ENCODE assay signal across 10 cellular contexts in genomic region chr4:26342328-26343040, GRCh38. TPM values are rescaled to one million over a fixed set of nuclear protein-coding genes. Genes with fewer than 3 reads are reported as not detected.
A peak's percentile ranks its signal among the peaks of the same experiment; 100 is the strongest.
DNase-seq lines count a peak whose midpoint lies in the region; FAIRE-seq and TF ChIP-seq lines count a peak whose summit lies in the region.
"Had no signal": no experiment of that assay in that cellular context is flagged by ENCODE, and none has a peak within 500 bp of the region (broad histone marks: within the 10 kb centered on the region; RNA-seq: fewer than 3 reads in every experiment).

No MANE protein-coding gene starts in this region.

- CTCF ChIA-PET in activated CD4-positive, alpha-beta memory T cell treated with anti-CD3 and anti-CD28 coated beads for 36 hours (lab: Charles Lee), result interaction anchor here (4.0 kb wide), 1 partner anchor 12 kb away, joined by 34 read pairs; no protein-coding TSS in a partner anchor

- H3K27ac ChIP-seq in endodermal cell (ENCODE audit: low read depth, low read length), result no peak overlapping the region
- H3K27ac ChIP-seq: right atrium auricular region had no signal

- POLR2A ChIA-PET in activated CD4-positive, alpha-beta memory T cell treated with anti-CD3 and anti-CD28 coated beads for 36 hours (lab: Charles Lee), result no interaction called here

- no peak for TF ChIP-seq CTCF in NB4 (IDR thresholded peaks at IDR 0.05; ENCODE audit: low read depth, low read length)
- no peak for TF ChIP-seq CTCF in osteocyte (IDR thresholded peaks at IDR 0.05)
- TF ChIP-seq CTCF in endodermal cell (conservative IDR thresholded peaks at IDR 0.05), result no peak

- no peaks in the 10 kb centered on the region for H3K9me3 ChIP-seq in endodermal cell (ENCODE audit: control insufficient read depth, low read length)
- H3K9me3 ChIP-seq: right atrium auricular region had no signal

- H3K27me3 Mint-ChIP-seq in osteocyte (ENCODE audit: unreplicated experiment) (no peaks in the 10 kb centered on the region), endodermal cell (ENCODE audit: insufficient read depth) (no peaks in the 10 kb centered on the region)
- H3K27me3 Mint-ChIP-seq in activated CD4-positive, alpha-beta memory T cell treated with anti-CD3 and anti-CD28 coated beads for 36 hours, result no peaks in the 10 kb centered on the region

- TF ChIP-seq POLR2A in NB4 (IDR thresholded peaks at IDR 0.05; ENCODE audit: extremely low read depth, insufficient read length), result no peak

- H3K27me3 ChIP-seq in endodermal cell (ENCODE audit: control insufficient read depth, insufficient read depth, low read length, poor library complexity, severe bottlenecking), result no peaks in the 10 kb centered on the region
- H3K27me3 ChIP-seq: right atrium auricular region had no signal

- H3K4me1 ChIP-seq in endodermal cell (ENCODE audit: control insufficient read depth, insufficient read depth, low read length), result no peaks in the 10 kb centered on the region

- H3K9ac ChIP-seq in endodermal cell (ENCODE audit: extremely low read depth, low read length, poor library complexity, severe bottlenecking), result no peak overlapping the region

- intact Hi-C loops in activated CD4-positive, alpha-beta memory T cell treated with anti-CD3 and anti-CD28 coated beads for 36 hours (cut with micrococcal nuclease), result no loop called here

- H3K27ac Mint-ChIP-seq in osteocyte (ENCODE audit: unreplicated experiment), result peak overlapping the region; percentile 33
- H3K27ac Mint-ChIP-seq in activated CD4-positive, alpha-beta memory T cell treated with anti-CD3 and anti-CD28 coated beads for 36 hours, result no peak overlapping the region
- no peak overlapping the region for H3K27ac Mint-ChIP-seq in endodermal cell

- 99 to 100% methylated on average over 1 to 3 of the region's 3 CpGs for WGBS in endodermal cell (ENCODE audit: insufficient coverage in 1 of 2, insufficient read length in 1 of 2), 2 experiments

- peaks cover 54% of the 10 kb centered on the region for H3K4me1 Mint-ChIP-seq in osteocyte (ENCODE audit: unreplicated experiment)
- H3K4me1 Mint-ChIP-seq in activated CD4-positive, alpha-beta memory T cell treated with anti-CD3 and anti-CD28 coated beads for 36 hours (ENCODE audit: low read depth), result peaks cover 59% of the 10 kb centered on the region
- H3K4me1 Mint-ChIP-seq in endodermal cell, result peaks cover 36% of the 10 kb centered on the region

- no peaks in the 10 kb centered on the region for H3K9me3 Mint-ChIP-seq in osteocyte (ENCODE audit: unreplicated experiment)
- no peaks in the 10 kb centered on the region for H3K9me3 Mint-ChIP-seq in activated CD4-positive, alpha-beta memory T cell treated with anti-CD3 and anti-CD28 coated beads for 36 hours
- no peaks in the 10 kb centered on the region for H3K9me3 Mint-ChIP-seq in endodermal cell

- H3K4me3 Mint-ChIP-seq in osteocyte (ENCODE audit: unreplicated experiment) (no peak overlapping the region), endodermal cell (no peak overlapping the region)
- H3K4me3 Mint-ChIP-seq in activated CD4-positive, alpha-beta memory T cell treated with anti-CD3 and anti-CD28 coated beads for 36 hours, result no peak overlapping the region

- H3K36me3 ChIP-seq in endodermal cell (ENCODE audit: control insufficient read depth, insufficient read depth, low read length), result no peaks in the 10 kb centered on the region
- H3K36me3 ChIP-seq: right atrium auricular region had no signal

- H3K36me3 Mint-ChIP-seq in osteocyte (ENCODE audit: unreplicated experiment) (no peaks in the 10 kb centered on the region), endodermal cell (ENCODE audit: low read depth) (peaks cover 5% of the 10 kb centered on the region)
- peaks cover 13% of the 10 kb centered on the region for H3K36me3 Mint-ChIP-seq in activated CD4-positive, alpha-beta memory T cell treated with anti-CD3 and anti-CD28 coated beads for 36 hours

- H3K4me3 ChIP-seq in NB4 (ENCODE audit: low read depth, low read length), result no peak overlapping the region
- H3K4me3 ChIP-seq in endodermal cell (ENCODE audit: low read length), result no peak overlapping the region
- H3K4me3 ChIP-seq: right atrium auricular region had no signal

- FAIRE-seq in endometrium (lab: Jason Lieb, UNC), result peak; percentile 48

- DNase-seq in GM04503 (ENCODE audit: low read depth), result peak; percentile 76
- DNase-seq in NB4 (ENCODE audit: low read depth), result peak; percentile 51
- no peak for DNase-seq in osteocyte (ENCODE audit: extremely low spot score, unreplicated experiment)
- no peak for DNase-seq in activated CD4-positive, alpha-beta memory T cell treated with anti-CD3 and anti-CD28 coated beads for 36 hours
- no peak for DNase-seq in cerebellar nuclear complex (lab: John Stamatoyannopoulos, UW)
- no peak for DNase-seq in endodermal cell
- no peak for DNase-seq in T-helper 2 cell
- DNase-seq: effector memory CD4-positive, alpha-beta T cell had no signal

RNA-seq across cellular contexts. Expression of gene RBPJ, which starts 21.7 kb away (rescaled TPM):
- total RNA-seq in osteocyte, result 79.8 and 82.5 TPM in 2 replicates
- total RNA-seq in activated CD4-positive, alpha-beta memory T cell treated with anti-CD3 and anti-CD28 coated beads for 36 hours, result 100 to 1,000 TPM; 262 to 269 TPM
- 10 to 100 TPM; 71.1 to 78.0 TPM for total RNA-seq in endodermal cell
- polyA plus RNA-seq in endodermal cell (2013, experiment 1 of 2), result 76.5 TPM
- 71.4 TPM for polyA plus RNA-seq in endodermal cell (2013, experiment 2 of 2)

Comparison
In these comparisons a context has a peak if more than half of its experiments do, and no peak if none do; other contexts are left out.
1. DNase-seq: peak in GM04503 (single experiment) and NB4 (single experiment); none in osteocyte (single experiment), activated CD4-positive, alpha-beta memory T cell treated with anti-CD3 and anti-CD28 coated beads for 36 hours (single experiment), cerebellar nuclear complex (0 of 2), endodermal cell (single experiment) and T-helper 2 cell (0 of 5).